ENCODE assay signal across 15 cellular contexts in genomic region chr14:85789506-85789905, GRCh38.
DNase-seq lines count a peak whose midpoint lies in the region; ATAC-seq, FAIRE-seq and TF ChIP-seq lines count a peak whose summit lies in the region.
"Had no signal": no experiment of that assay in that cellular context is flagged by ENCODE, and none has a peak within 500 bp of the region (broad histone marks: within the 10 kb centered on the region; RNA-seq: fewer than 3 reads in every experiment).

No MANE protein-coding gene starts in this region.

- no peak for TF ChIP-seq POLR2A in GM12878 (IDR thresholded peaks at IDR 0.05; ENCODE audit: low read depth, low read length)

- peaks cover 19% of the 10 kb centered on the region for H3K4me1 ChIP-seq in DND-41 (ENCODE audit: insufficient read depth, low read length)
- H3K4me1 ChIP-seq in GM12878 (ENCODE audit: control insufficient read depth, insufficient read depth, low read length), result no peaks in the 10 kb centered on the region
- no peaks in the 10 kb centered on the region for H3K4me1 ChIP-seq in Karpas-422 (ENCODE audit: low read length)

- no peak overlapping the region for H3K4me3 ChIP-seq in DND-41 (ENCODE audit: low read depth in 1 of 2, low read length in 2 of 2)
- H3K4me3 ChIP-seq in GM12878, result no peak overlapping the region
- H3K4me3 ChIP-seq in Karpas-422 (ENCODE audit: low read length), result no peak overlapping the region
- H3K4me3 ChIP-seq: GM23248 had no signal

- H4K20me1 ChIP-seq in DND-41 (ENCODE audit: insufficient read depth, low read length) (no peaks in the 10 kb centered on the region), GM12878 (ENCODE audit: control insufficient read depth, insufficient read depth) (no peaks in the 10 kb centered on the region), Karpas-422 (ENCODE audit: insufficient read depth, low read depth, low read length) (no peaks in the 10 kb centered on the region)

- H3K4me1 Mint-ChIP-seq in activated CD8-positive, alpha-beta T cell treated with anti-CD3 and anti-CD28 coated beads, Interleukin-2, amount 10 ng/mL, durations not matched to agents 7 days and 5 days (ENCODE audit: low read depth), result peaks cover 14% of the 10 kb centered on the region
- H3K4me1 Mint-ChIP-seq in activated CD8-positive, alpha-beta T cell treated with anti-CD3 and anti-CD28 coated beads for 36 hours (ENCODE audit: low read depth), result peaks cover 7% of the 10 kb centered on the region
- peaks cover 17 to 19% of the 10 kb centered on the region in 2 donors for H3K4me1 Mint-ChIP-seq in natural killer cell treated with Interleukin-12 subunit alpha and Interleukin-12 subunit beta and Interleukin-15 and Interleukin-18, amount 100 ng/mL, for 72 hours (ENCODE audit: low read depth in 2 of 2)

- H3K9me2 ChIP-seq in Karpas-422 (replicated peaks; ENCODE audit: insufficient read depth, low read length), result no peaks in the 10 kb centered on the region

- H3K36me3 Mint-ChIP-seq in activated CD8-positive, alpha-beta T cell treated with anti-CD3 and anti-CD28 coated beads, Interleukin-2, amount 10 ng/mL, durations not matched to agents 7 days and 5 days (ENCODE audit: low read depth), result no peaks in the 10 kb centered on the region
- H3K36me3 Mint-ChIP-seq in activated CD8-positive, alpha-beta T cell treated with anti-CD3 and anti-CD28 coated beads for 36 hours (ENCODE audit: low read depth), result no peaks in the 10 kb centered on the region
- no peaks in the 10 kb centered on the region for H3K36me3 Mint-ChIP-seq in natural killer cell treated with Interleukin-12 subunit alpha and Interleukin-12 subunit beta and Interleukin-15 and Interleukin-18, amount 100 ng/mL, for 72 hours

- 20% methylated on average over 2 of the region's 2 CpGs for WGBS in GM12878 (ENCODE audit: insufficient coverage, insufficient replicate concordance, low lambda C conversion rate, missing lambda C conversion rate)

- H3K9ac ChIP-seq in DND-41 (ENCODE audit: low read depth, low read length) (no peak overlapping the region), GM12878 (ENCODE audit: control insufficient read depth, insufficient read depth, low read length) (no peak overlapping the region), Karpas-422 (ENCODE audit: low read length) (no peak overlapping the region)
- H3K9ac ChIP-seq: GM23248 had no signal

- H3K4me3 Mint-ChIP-seq in activated CD8-positive, alpha-beta T cell treated with anti-CD3 and anti-CD28 coated beads, Interleukin-2, amount 10 ng/mL, durations not matched to agents 7 days and 5 days, result no peak overlapping the region
- H3K4me3 Mint-ChIP-seq in activated CD8-positive, alpha-beta T cell treated with anti-CD3 and anti-CD28 coated beads for 36 hours, result no peak overlapping the region
- H3K4me3 Mint-ChIP-seq in natural killer cell treated with Interleukin-12 subunit alpha and Interleukin-12 subunit beta and Interleukin-15 and Interleukin-18, amount 100 ng/mL, for 72 hours, result peak overlapping the region; percentile 33
- H3K4me3 Mint-ChIP-seq: CD4-positive, alpha-beta T cell; H9 had no signal

- in situ Hi-C loops in GM12878 (cut with MboI), result no loop called here

- no peaks in the 10 kb centered on the region for H3K9me3 Mint-ChIP-seq in activated CD8-positive, alpha-beta T cell treated with anti-CD3 and anti-CD28 coated beads, Interleukin-2, amount 10 ng/mL, durations not matched to agents 7 days and 5 days (ENCODE audit: insufficient read depth)
- no peaks in the 10 kb centered on the region for H3K9me3 Mint-ChIP-seq in activated CD8-positive, alpha-beta T cell treated with anti-CD3 and anti-CD28 coated beads for 36 hours
- no peaks in the 10 kb centered on the region for H3K9me3 Mint-ChIP-seq in natural killer cell treated with Interleukin-12 subunit alpha and Interleukin-12 subunit beta and Interleukin-15 and Interleukin-18, amount 100 ng/mL, for 72 hours
- H3K9me3 Mint-ChIP-seq: CD4-positive, alpha-beta T cell; H9 had no signal

- no TSS peak for BruUV-seq in GM12878 (replicated peaks; lab: Mats Ljungman, UMichigan)

- TF ChIP-seq EP300 in GM12878 (IDR thresholded peaks at IDR 0.05; ENCODE audit: borderline replicate concordance in 1 of 2, control insufficient read depth in 1 of 2, low read depth in 2 of 2, low read length in 2 of 2), result no peak

- POLR2A ChIA-PET in activated CD8-positive, alpha-beta T cell treated with anti-CD3 and anti-CD28 coated beads, Interleukin-2, amount 10 ng/mL, durations not matched to agents 7 days and 5 days (lab: Charles Lee), result no interaction called here
- POLR2A ChIA-PET in activated CD8-positive, alpha-beta T cell treated with anti-CD3 and anti-CD28 coated beads for 36 hours (lab: Charles Lee), result no interaction called here
- POLR2A ChIA-PET in GM12878 (lab: Charles Lee), result no interaction called here

- intact Hi-C loops in activated CD8-positive, alpha-beta T cell treated with anti-CD3 and anti-CD28 coated beads for 36 hours (cut with micrococcal nuclease), result loop anchor here (10.0 kb wide), 1 partner anchor 355 kb away; no protein-coding TSS in a partner anchor
- intact Hi-C loops in GM12878 (cut with micrococcal nuclease; ENCODE audit: unreplicated experiment), result no loop called here

- CTCF ChIA-PET in activated CD8-positive, alpha-beta T cell treated with anti-CD3 and anti-CD28 coated beads, Interleukin-2, amount 10 ng/mL, durations not matched to agents 7 days and 5 days (lab: Charles Lee), result no interaction called here
- CTCF ChIA-PET in activated CD8-positive, alpha-beta T cell treated with anti-CD3 and anti-CD28 coated beads for 36 hours (lab: Charles Lee), result no interaction called here
- CTCF ChIA-PET in GM12878 (lab: Yijun Ruan, JAX), result interaction anchor here (1.3 kb wide), 1 partner anchor 10 kb away, joined by 4 read pairs; no protein-coding TSS in a partner anchor

- H2AFZ ChIP-seq in DND-41 (ENCODE audit: low read depth, low read length), result no peak overlapping the region
- H2AFZ ChIP-seq in GM12878 (ENCODE audit: control insufficient read depth, low read depth, low read length), result no peak overlapping the region
- H2AFZ ChIP-seq in Karpas-422 (ENCODE audit: low read length), result no peak overlapping the region
- H2AFZ ChIP-seq: GM23248 had no signal

- no peak for TF ChIP-seq RAD21 in GM12878 (IDR thresholded peaks at IDR 0.05; ENCODE audit: insufficient read depth, low read depth, low read length)

- peaks cover 2% of the 10 kb centered on the region for H3K27me3 Mint-ChIP-seq in activated CD8-positive, alpha-beta T cell treated with anti-CD3 and anti-CD28 coated beads, Interleukin-2, amount 10 ng/mL, durations not matched to agents 7 days and 5 days (ENCODE audit: low read depth)
- peaks cover 7% of the 10 kb centered on the region for H3K27me3 Mint-ChIP-seq in activated CD8-positive, alpha-beta T cell treated with anti-CD3 and anti-CD28 coated beads for 36 hours
- no peaks in the 10 kb centered on the region for H3K27me3 Mint-ChIP-seq in natural killer cell treated with Interleukin-12 subunit alpha and Interleukin-12 subunit beta and Interleukin-15 and Interleukin-18, amount 100 ng/mL, for 72 hours
- H3K27me3 Mint-ChIP-seq: CD4-positive, alpha-beta T cell had no signal

- DNase-seq in activated CD8-positive, alpha-beta T cell treated with anti-CD3 and anti-CD28 coated beads, Interleukin-2, amount 10 ng/mL, durations not matched to agents 7 days and 5 days, result no peak
- DNase-seq in activated CD8-positive, alpha-beta T cell treated with anti-CD3 and anti-CD28 coated beads for 36 hours, result no peak
- DNase-seq in DND-41 (no peak), GM12878 (ENCODE audit: low read depth, low spot score) (no peak), NCI-H748 treated with DMSO at 0.1 percent for 48 hours (lab: John Stamatoyannopoulos, UW) (no peak), Karpas-422 (no peak)
- DNase-seq in natural killer cell treated with Interleukin-12 subunit alpha and Interleukin-12 subunit beta and Interleukin-15 and Interleukin-18, amount 100 ng/mL, for 72 hours (ENCODE audit: low spot score), result no peak
- DNase-seq: Calu3; CD4-positive, alpha-beta T cell; DMS 273 treated with DMSO at 0.1 percent for 48 hours; GM23248; H9; IMR-90 had no signal

- H3K9me3 ChIP-seq in DND-41 (ENCODE audit: insufficient read depth, low read length, severe bottlenecking) (no peaks in the 10 kb centered on the region), GM12878 (replicated peaks; ENCODE audit: control insufficient read depth, insufficient read depth, low read length) (no peaks in the 10 kb centered on the region), Karpas-422 (ENCODE audit: low read length) (no peaks in the 10 kb centered on the region; the same call in 1 of the 2 replicates)

- no peak overlapping the region for H3K27ac Mint-ChIP-seq in activated CD8-positive, alpha-beta T cell treated with anti-CD3 and anti-CD28 coated beads, Interleukin-2, amount 10 ng/mL, durations not matched to agents 7 days and 5 days
- H3K27ac Mint-ChIP-seq in activated CD8-positive, alpha-beta T cell treated with anti-CD3 and anti-CD28 coated beads for 36 hours, result no peak overlapping the region
- no peak overlapping the region for H3K27ac Mint-ChIP-seq in natural killer cell treated with Interleukin-12 subunit alpha and Interleukin-12 subunit beta and Interleukin-15 and Interleukin-18, amount 100 ng/mL, for 72 hours
- H3K27ac Mint-ChIP-seq: CD4-positive, alpha-beta T cell; H9 had no signal

- RAD21 ChIA-PET in GM12878 (lab: Charles Lee; ENCODE audit: unreplicated experiment), result no interaction called here

- SMC1A ChIA-PET in GM12878 (lab: Charles Lee; ENCODE audit: uncharacterized antibody, unreplicated experiment), result interaction anchor here (0.6 kb wide), 1 partner anchor 1666 kb away, joined by 3 read pairs; no protein-coding TSS in a partner anchor

- H3K27ac ChIP-seq in DND-41 (ENCODE audit: low read length), result no peak overlapping the region
- H3K27ac ChIP-seq in GM12878 (ENCODE audit: control insufficient read depth, insufficient read depth), result no peak overlapping the region
- no peak overlapping the region for H3K27ac ChIP-seq in Karpas-422 (ENCODE audit: low read length)
- H3K27ac ChIP-seq: 22Rv1, GM23248 had no signal

- TF ChIP-seq CTCF in activated CD8-positive, alpha-beta T cell treated with anti-CD3 and anti-CD28 coated beads for 36 hours (IDR thresholded peaks at IDR 0.05), result no peak
- no peak for TF ChIP-seq CTCF in DND-41 (IDR thresholded peaks at IDR 0.05; ENCODE audit: borderline replicate concordance, extremely low read depth, low read length, poor library complexity, severe bottlenecking)
- no peak for TF ChIP-seq CTCF in GM12878 (IDR thresholded peaks at IDR 0.05 in 2 of 3, conservative IDR thresholded peaks at IDR 0.05 in 1 of 3; ENCODE audit: control insufficient read depth in 2 of 3, extremely low read depth in 1 of 3, insufficient read depth in 1 of 3, low read depth in 3 of 3, low read length in 3 of 3)

- H3K79me2 ChIP-seq in DND-41 (ENCODE audit: insufficient read depth, low read length) (no peaks in the 10 kb centered on the region), GM12878 (ENCODE audit: control insufficient read depth, insufficient read depth, low read length) (no peaks in the 10 kb centered on the region), Karpas-422 (ENCODE audit: low read length) (no peaks in the 10 kb centered on the region)

- H3K4me2 ChIP-seq in DND-41 (ENCODE audit: insufficient read depth, low read length) (peak overlapping the region; percentile 3; the same call in 1 of the 2 replicates), GM12878 (ENCODE audit: control insufficient read depth, insufficient read depth) (no peak overlapping the region), Karpas-422 (ENCODE audit: low read depth, low read length, poor library complexity, severe bottlenecking) (no peak overlapping the region)

- H3K27me3 ChIP-seq in DND-41 (ENCODE audit: insufficient read depth, low read length, poor library complexity), result no peaks in the 10 kb centered on the region
- no peaks in the 10 kb centered on the region for H3K27me3 ChIP-seq in GM12878 (replicated peaks in 1 of 2; ENCODE audit: control insufficient read depth in 2 of 2, insufficient read depth in 2 of 2, low read length in 1 of 2)
- no peaks in the 10 kb centered on the region for H3K27me3 ChIP-seq in Karpas-422 (ENCODE audit: low read length)

- no peaks in the 10 kb centered on the region for H3K36me3 ChIP-seq in DND-41 (ENCODE audit: insufficient read depth, low read length)
- H3K36me3 ChIP-seq in GM12878 (ENCODE audit: control insufficient read depth in 2 of 2, insufficient read depth in 2 of 2, low read length in 1 of 2), result no peaks in the 10 kb centered on the region
- H3K36me3 ChIP-seq in Karpas-422 (ENCODE audit: insufficient read depth, low read length), result no peaks in the 10 kb centered on the region

- peak; percentile 42 for ATAC-seq in activated CD8-positive, alpha-beta T cell treated with anti-CD3 and anti-CD28 coated beads, Interleukin-2, amount 10 ng/mL, durations not matched to agents 7 days and 5 days
- ATAC-seq in activated CD8-positive, alpha-beta T cell treated with anti-CD3 and anti-CD28 coated beads for 36 hours, result no peak
- ATAC-seq in DND-41 (ENCODE audit: insufficient read depth, low read depth) (peak; percentile 86), GM12878 (no peak)
- no peak for ATAC-seq in natural killer cell treated with Interleukin-12 subunit alpha and Interleukin-12 subunit beta and Interleukin-15 and Interleukin-18, amount 100 ng/mL, for 72 hours

- no peak for FAIRE-seq in GM12878 (lab: Jason Lieb, UNC)
- FAIRE-seq: GM12891 had no signal

Comparison
In these comparisons a context has a peak if more than half of its experiments do, and no peak if none do; other contexts are left out.
1. ATAC-seq: peak in activated CD8-positive, alpha-beta T cell treated with anti-CD3 and anti-CD28 coated beads, Interleukin-2, amount 10 ng/mL, durations not matched to agents 7 days and 5 days (single experiment) and DND-41 (single experiment); none in activated CD8-positive, alpha-beta T cell treated with anti-CD3 and anti-CD28 coated beads for 36 hours (single experiment), GM12878 (single experiment) and natural killer cell treated with Interleukin-12 subunit alpha and Interleukin-12 subunit beta and Interleukin-15 and Interleukin-18, amount 100 ng/mL, for 72 hours (0 of 2).